Comparison of ENCODE assay signal across 8 cellular contexts in genomic region chr17:2400474-2400866, GRCh38. TPM values are rescaled to one million over a fixed set of nuclear protein-coding genes. Genes with fewer than 3 reads are reported as not detected.
DNase-seq lines count a peak whose midpoint lies in the region; ATAC-seq and TF ChIP-seq lines count a peak whose summit lies in the region.

No MANE protein-coding gene starts in this region.

- H3K27ac Mint-ChIP-seq in activated naive CD8-positive, alpha-beta T cell = peak overlapping the region; percentile 99

- H3K4me3 Mint-ChIP-seq in activated naive CD8-positive, alpha-beta T cell = peak overlapping the region; percentile 95

- no peak overlapping the region for H2AFZ ChIP-seq in GM23248

- H3K79me2 ChIP-seq in GM23248 (ENCODE audit: insufficient read depth) = peaks cover 44% of the 10 kb centered on the region

- H3K27ac ChIP-seq in 22Rv1 (peak overlapping the region; percentile 94), GM23248 (peak overlapping the region; percentile 99), SJCRH30 (peak overlapping the region; percentile 94), right atrium auricular region (peak overlapping the region; percentile 99 to 100)

- H3K4me1 ChIP-seq in GM23248 (ENCODE audit: insufficient read depth) = peaks cover 48% of the 10 kb centered on the region
- H3K4me1 ChIP-seq in SJCRH30 = peaks cover 12% of the 10 kb centered on the region
- peaks cover 0 to 69% of the 10 kb centered on the region in 2 donors for H3K4me1 ChIP-seq in right atrium auricular region

- in situ Hi-C loops in GM23248 (cut with MboI) = no loop called here

- peaks cover 53% of the 10 kb centered on the region for H3F3A ChIP-seq in GM23248 (ENCODE audit: insufficient read depth)

- H3K27me3 ChIP-seq in GM23248 (replicated peaks; ENCODE audit: insufficient read depth) (no peaks in the 10 kb centered on the region), SJCRH30 (no peaks in the 10 kb centered on the region), right atrium auricular region (no peaks in the 10 kb centered on the region)

- H4K20me1 ChIP-seq in GM23248 (ENCODE audit: insufficient read depth) = no peaks in the 10 kb centered on the region

- H3K27me3 Mint-ChIP-seq in activated naive CD8-positive, alpha-beta T cell = no peaks in the 10 kb centered on the region

- peak overlapping the region; percentile 100 for H3K9ac ChIP-seq in GM23248

- H3K9me2 ChIP-seq in GM23248 (ENCODE audit: insufficient read depth) = no peaks in the 10 kb centered on the region

- intact Hi-C loops in sciatic nerve (cut with DNase I) = no loop called here

- H3K9me3 ChIP-seq in GM23248 (ENCODE audit: low read depth) (no peaks in the 10 kb centered on the region), SJCRH30 (replicated peaks) (no peaks in the 10 kb centered on the region), right atrium auricular region (no peaks in the 10 kb centered on the region)

- ATAC-seq in sciatic nerve (no peak), omental fat pad (ENCODE audit: low FRiP score) (no peak)

- DNase-seq in GM23248 (peak; percentile 80), SJCRH30 (peak; percentile 50 to 56), right atrium auricular region (ENCODE audit: low spot score) (no peak), sciatic nerve (ENCODE audit: low spot score) (peak; percentile 84), omental fat pad (ENCODE audit: low spot score) (no peak), kidney glomerular epithelial cell (lab: John Stamatoyannopoulos, UW) (no peak)

- H3K36me3 ChIP-seq in GM23248 (ENCODE audit: low read depth) = no peaks in the 10 kb centered on the region
- no peaks in the 10 kb centered on the region for H3K36me3 ChIP-seq in SJCRH30
- no peaks in the 10 kb centered on the region for H3K36me3 ChIP-seq in right atrium auricular region

- WGBS in GM23248 (ENCODE audit: low coverage in 1 of 2, low lambda C conversion rate in 2 of 2, missing lambda C conversion rate in 2 of 2), 2 experiments = 1% methylated on average over 35 to 36 of the region's 43 CpGs

- H3K4me2 ChIP-seq in GM23248 (ENCODE audit: unreplicated experiment) = peak overlapping the region; percentile 82

- peaks cover 45% of the 10 kb centered on the region for H3K4me1 Mint-ChIP-seq in activated naive CD8-positive, alpha-beta T cell (ENCODE audit: low read depth)

- TF ChIP-seq CTCF in 22Rv1 (IDR thresholded peaks at IDR 0.05) (no peak), right atrium auricular region (IDR thresholded peaks at IDR 0.05) (no peak), omental fat pad (IDR thresholded peaks at IDR 0.05) (no peak)

- H3K9me3 Mint-ChIP-seq in activated naive CD8-positive, alpha-beta T cell (ENCODE audit: low read depth) = no peaks in the 10 kb centered on the region

- no peaks in the 10 kb centered on the region for H3K36me3 Mint-ChIP-seq in activated naive CD8-positive, alpha-beta T cell

- H3K4me3 ChIP-seq in GM23248 (peak overlapping the region; percentile 96), SJCRH30 (peak overlapping the region; percentile 86), right atrium auricular region (peak overlapping the region; percentile 82 to 90)

RNA-seq across cellular contexts. Expression of gene MNT, which starts 0.4 kb away (rescaled TPM):
- 3.7 and 6.2 TPM in 2 replicates for total RNA-seq in GM23248 (2014; rRNA removed; shearing (Covaris generic))
- 6.2 and 8.2 TPM in 2 replicates for polyA plus RNA-seq in GM23248 (2016; fragmentation: Nextera tagmentation; extraction: Ambion mirVana)
- 8.7 and 10.1 TPM in 2 replicates for total RNA-seq in SJCRH30 (2014; rRNA removed; shearing (Covaris generic))
- total RNA-seq in right atrium auricular region (1 to 10 TPM; 3.7 to 7.7 TPM), sciatic nerve (37.7 TPM), omental fat pad (10 to 100 TPM; 11.9 to 23.2 (median 18.5) TPM)

Comparison
In these comparisons a context has a peak if more than half of its experiments do, and no peak if none do; other contexts are left out.
1. DNase-seq: peak in GM23248 (single experiment), SJCRH30 (2 of 2) and sciatic nerve (single experiment); none in right atrium auricular region (single experiment), omental fat pad (single experiment) and kidney glomerular epithelial cell (single experiment).
2. Peak in every context shown above with its lines, with median percentiles within 50 percentile points of each other: H3K27ac ChIP-seq and H3K4me3 ChIP-seq.